ENCODE assay signal across 31 cellular contexts in the genomic region with DNA sequence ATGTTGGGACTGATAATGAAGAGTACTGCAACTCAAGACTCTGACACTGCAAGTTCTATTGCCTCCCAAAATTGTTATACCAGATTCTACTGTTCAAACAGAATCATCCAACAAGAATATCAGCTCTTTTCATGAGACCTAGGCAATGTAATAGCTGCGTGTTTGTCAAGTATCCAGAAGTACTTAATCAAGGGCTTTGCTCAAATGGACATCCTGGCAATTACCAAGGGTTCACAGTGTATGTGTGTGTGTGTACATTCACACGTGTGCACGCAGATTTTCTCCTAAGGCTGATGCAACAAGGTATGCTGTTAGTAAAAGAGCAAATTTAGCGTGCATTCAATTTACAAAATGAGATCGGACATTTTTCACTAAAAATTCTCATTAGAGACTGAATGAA.
"Had no signal": no experiment of that assay in that cellular context is flagged by ENCODE, and none has a peak within 500 bp of the region (broad histone marks: within the 10 kb centered on the region; RNA-seq: fewer than 3 reads in every experiment).

No MANE protein-coding gene starts in this region.

- H3K4me1 Mint-ChIP-seq: activated CD4-positive, alpha-beta T cell treated with anti-CD3 and anti-CD28 coated beads, Interleukin-2, amount 10 ng/mL, durations not matched to agents 7 days and 5 days; activated naive CD4-positive, alpha-beta T cell treated with anti-CD3 and anti-CD28 coated beads, Interleukin-2, amount 10 ng/mL, durations not matched to agents 7 days and 5 days had no signal

- H3K4me3 ChIP-seq: MG63, SJCRH30, SK-N-MC had no signal

- H3K9me3 Mint-ChIP-seq: activated CD4-positive, alpha-beta memory T cell treated with anti-CD3 and anti-CD28 coated beads for 36 hours; activated CD4-positive, alpha-beta T cell treated with anti-CD3 and anti-CD28 coated beads, Interleukin-2, amount 10 ng/mL, durations not matched to agents 7 days and 5 days; activated naive CD4-positive, alpha-beta T cell treated with anti-CD3 and anti-CD28 coated beads, Interleukin-2, amount 10 ng/mL, durations not matched to agents 7 days and 5 days; activated naive CD8-positive, alpha-beta T cell treated with anti-CD3 and anti-CD28 coated beads, Interleukin-2, amount 50 U/mL, for 24 hours; activated T-cell treated with anti-CD3 and anti-CD28 coated beads, Interleukin-2, amount 50 U/mL, for 4 hours; activated T-helper 1 cell treated with anti-CD3 and anti-CD28 coated beads, Interleukin-12 subunit alpha, Interleukin-12 subunit beta, Interleukin-2, Interleukin-4 antibody, amounts not matched to agents 30 ng/mL and 10 ng/mL and 1 ng/mL, durations not matched to agents 14 hours and 24 hours and 36 hours had no signal

- H3K36me3 Mint-ChIP-seq: activated CD4-positive, alpha-beta memory T cell treated with anti-CD3 and anti-CD28 coated beads for 36 hours; activated naive CD4-positive, alpha-beta T cell treated with anti-CD3 and anti-CD28 coated beads, Interleukin-2, amount 10 ng/mL, durations not matched to agents 7 days and 5 days had no signal

- DNase-seq: activated CD4-positive, alpha-beta memory T cell treated with anti-CD3 and anti-CD28 coated beads for 36 hours; activated CD4-positive, alpha-beta T cell treated with anti-CD3 and anti-CD28 coated beads, Interleukin-2, amount 10 ng/mL, durations not matched to agents 7 days and 5 days; activated CD8-positive, alpha-beta memory T cell treated with anti-CD3 and anti-CD28 coated beads, Interleukin-2, amount 50 U/mL, for 4 hours; activated gamma-delta T cell treated with Interleukin-2 at 50 U/mL for 16 hours; activated naive CD4-positive, alpha-beta T cell treated with anti-CD3 and anti-CD28 coated beads, Interleukin-2, amount 10 ng/mL, durations not matched to agents 7 days and 5 days; activated naive CD8-positive, alpha-beta T cell treated with anti-CD3 and anti-CD28 coated beads, Interleukin-2, amount 50 U/mL, for 24 hours; activated T-cell treated with anti-CD3 and anti-CD28 coated beads for 4 hours; activated T-cell treated with anti-CD3 and anti-CD28 coated beads, Interleukin-2, amount 50 U/mL, for 4 hours; anterior cingulate cortex; brain microvascular endothelial cell; central memory CD4-positive, alpha-beta T cell; Kasumi-1; KG1; MG63; NCI-H1048; NCI-H1417; NCI-H146; NCI-H187; NCI-H2029 treated with DMSO at 0.1 percent for 48 hours; NCI-H2107; NCI-H345; NCI-H510A treated with DMSO at 0.1 percent for 48 hours; NCI-H526 treated with DMSO at 0.1 percent for 48 hours; NCI-H774; SHP77; SJCRH30; T1000 had no signal

- H3K9me3 ChIP-seq: MG63, SJCRH30 had no signal

- H3K27me3 ChIP-seq: brain microvascular endothelial cell, MG63, SJCRH30 had no signal

- H3K4me3 Mint-ChIP-seq: activated CD4-positive, alpha-beta memory T cell treated with anti-CD3 and anti-CD28 coated beads for 36 hours; activated CD4-positive, alpha-beta T cell treated with anti-CD3 and anti-CD28 coated beads, Interleukin-2, amount 10 ng/mL, durations not matched to agents 7 days and 5 days; activated naive CD4-positive, alpha-beta T cell treated with anti-CD3 and anti-CD28 coated beads, Interleukin-2, amount 10 ng/mL, durations not matched to agents 7 days and 5 days; activated naive CD8-positive, alpha-beta T cell; activated naive CD8-positive, alpha-beta T cell treated with anti-CD3 and anti-CD28 coated beads, Interleukin-2, amount 50 U/mL, for 24 hours; activated T-cell treated with anti-CD3 and anti-CD28 coated beads, Interleukin-2, amount 50 U/mL, for 4 hours; activated T-helper 1 cell treated with anti-CD3 and anti-CD28 coated beads, Interleukin-12 subunit alpha, Interleukin-12 subunit beta, Interleukin-2, Interleukin-4 antibody, amounts not matched to agents 30 ng/mL and 10 ng/mL and 1 ng/mL, durations not matched to agents 14 hours and 24 hours and 36 hours had no signal

- H3K27ac ChIP-seq: brain microvascular endothelial cell, SJCRH30, SK-N-MC had no signal

- ATAC-seq: activated naive CD8-positive, alpha-beta T cell treated with anti-CD3 and anti-CD28 coated beads, Interleukin-2, amount 50 U/mL, for 24 hours; activated T-cell treated with anti-CD3 and anti-CD28 coated beads, Interleukin-2, amount 50 U/mL, for 4 hours; Panc1 had no signal

- H3K27me3 Mint-ChIP-seq: activated CD4-positive, alpha-beta memory T cell treated with anti-CD3 and anti-CD28 coated beads for 36 hours; activated CD4-positive, alpha-beta T cell treated with anti-CD3 and anti-CD28 coated beads, Interleukin-2, amount 10 ng/mL, durations not matched to agents 7 days and 5 days; activated naive CD4-positive, alpha-beta T cell treated with anti-CD3 and anti-CD28 coated beads, Interleukin-2, amount 10 ng/mL, durations not matched to agents 7 days and 5 days; activated naive CD8-positive, alpha-beta T cell; activated naive CD8-positive, alpha-beta T cell treated with anti-CD3 and anti-CD28 coated beads, Interleukin-2, amount 50 U/mL, for 24 hours had no signal

- H3K27ac Mint-ChIP-seq: activated CD4-positive, alpha-beta memory T cell treated with anti-CD3 and anti-CD28 coated beads for 36 hours; activated CD4-positive, alpha-beta T cell treated with anti-CD3 and anti-CD28 coated beads, Interleukin-2, amount 10 ng/mL, durations not matched to agents 7 days and 5 days; activated naive CD4-positive, alpha-beta T cell treated with anti-CD3 and anti-CD28 coated beads, Interleukin-2, amount 10 ng/mL, durations not matched to agents 7 days and 5 days; activated naive CD8-positive, alpha-beta T cell; activated naive CD8-positive, alpha-beta T cell treated with anti-CD3 and anti-CD28 coated beads, Interleukin-2, amount 50 U/mL, for 24 hours; activated T-helper 1 cell treated with anti-CD3 and anti-CD28 coated beads, Interleukin-12 subunit alpha, Interleukin-12 subunit beta, Interleukin-2, Interleukin-4 antibody, amounts not matched to agents 30 ng/mL and 10 ng/mL and 1 ng/mL, durations not matched to agents 14 hours and 24 hours and 36 hours had no signal
